Comparison of ENCODE assay signal across 16 cellular contexts in genomic region chr21:35578350-35578782, GRCh38.
DNase-seq lines count a peak whose midpoint lies in the region; TF ChIP-seq lines count a peak whose summit lies in the region.
"Had no signal": no experiment of that assay in that cellular context is flagged by ENCODE, and none has a peak within 500 bp of the region (broad histone marks: within the 10 kb centered on the region; RNA-seq: fewer than 3 reads in every experiment).

No MANE protein-coding gene starts in this region.

- no peaks in the 10 kb centered on the region for H3K27me3 Mint-ChIP-seq in activated naive CD4-positive, alpha-beta T cell treated with anti-CD3 and anti-CD28 coated beads, Interleukin-2, amount 50 U/mL, for 24 hours

- peaks cover 1% of the 10 kb centered on the region for H3K36me3 Mint-ChIP-seq in activated naive CD4-positive, alpha-beta T cell treated with anti-CD3 and anti-CD28 coated beads, Interleukin-2, amount 50 U/mL, for 24 hours
- H3K36me3 Mint-ChIP-seq: mesothelial cell of epicardium had no signal

- intact Hi-C loops in uterus (cut with DNase I; ENCODE audit: low total_unique reads), result no loop called here

- H3K27me3 ChIP-seq in uterus, result no peaks in the 10 kb centered on the region
- H3K27me3 ChIP-seq in SJCRH30, result no peaks in the 10 kb centered on the region
- H3K27me3 ChIP-seq in right atrium auricular region, result no peaks in the 10 kb centered on the region

- no peaks in the 10 kb centered on the region for H3K4me1 ChIP-seq in uterus
- peaks cover 13% of the 10 kb centered on the region for H3K4me1 ChIP-seq in SJCRH30
- no peaks in the 10 kb centered on the region for H3K4me1 ChIP-seq in right atrium auricular region
- H3K4me1 ChIP-seq: HAP-1, parathyroid adenoma had no signal

- no peak for TF ChIP-seq POLR2A in uterus (IDR thresholded peaks at IDR 0.05)

- H3K4me3 ChIP-seq in fibroblast of mammary gland (ENCODE audit: control insufficient read depth, low read depth, low read length) (no peak overlapping the region), uterus (no peak overlapping the region), SJCRH30 (no peak overlapping the region), right atrium auricular region (no peak overlapping the region)
- H3K4me3 ChIP-seq: HAP-1 had no signal

- H3K36me3 ChIP-seq in uterus (no peaks in the 10 kb centered on the region), SJCRH30 (no peaks in the 10 kb centered on the region), right atrium auricular region (no peaks in the 10 kb centered on the region)
- H3K36me3 ChIP-seq: HAP-1 had no signal

- TF ChIP-seq CTCF in fibroblast of mammary gland (conservative IDR thresholded peaks at IDR 0.05; ENCODE audit: control insufficient read depth, insufficient read depth, low read depth, low read length) (no peak), uterus (IDR thresholded peaks at IDR 0.05) (no peak), right atrium auricular region (IDR thresholded peaks at IDR 0.05) (no peak)

- peaks cover 5% of the 10 kb centered on the region for H3K9me3 Mint-ChIP-seq in activated naive CD4-positive, alpha-beta T cell treated with anti-CD3 and anti-CD28 coated beads, Interleukin-2, amount 50 U/mL, for 24 hours
- H3K9me3 Mint-ChIP-seq: mesothelial cell of epicardium had no signal

- peak overlapping the region; percentile 82 for H3K27ac Mint-ChIP-seq in activated naive CD4-positive, alpha-beta T cell treated with anti-CD3 and anti-CD28 coated beads, Interleukin-2, amount 50 U/mL, for 24 hours
- H3K27ac Mint-ChIP-seq: B cell, mesothelial cell of epicardium had no signal

- DNase-seq in activated naive CD4-positive, alpha-beta T cell treated with anti-CD3 and anti-CD28 coated beads, Interleukin-2, amount 50 U/mL, for 16 hours, result no peak
- DNase-seq in SK-MEL-5 (ENCODE audit: low read depth, low spot score) (peak; percentile 62), fibroblast of mammary gland (ENCODE audit: low read depth) (peak; percentile 99), uterus (no peak), SJCRH30 (no peak), right atrium auricular region (ENCODE audit: low spot score) (no peak), iPS-NIHi7 (ENCODE audit: extremely low spot score) (no peak)
- DNase-seq: activated CD4-positive, CD25-positive, alpha-beta regulatory T cell treated with anti-CD3 and anti-CD28 coated beads, Interleukin-2, amount 50 U/mL, for 72 hours; caudate nucleus; NCI-H1436 treated with DMSO at 0.1 percent for 48 hours; NCI-H526 treated with DMSO at 0.1 percent for 48 hours had no signal

- H3K27ac ChIP-seq in uterus (no peak overlapping the region), SJCRH30 (no peak overlapping the region), right atrium auricular region (no peak overlapping the region)
- H3K27ac ChIP-seq: parathyroid adenoma had no signal

- no peaks in the 10 kb centered on the region for H3K9me3 ChIP-seq in uterus
- no peaks in the 10 kb centered on the region for H3K9me3 ChIP-seq in SJCRH30 (replicated peaks)
- no peaks in the 10 kb centered on the region for H3K9me3 ChIP-seq in right atrium auricular region
- H3K9me3 ChIP-seq: HAP-1 had no signal

- in situ Hi-C loops in SK-MEL-5 (cut with HindIII; ENCODE audit: low pct_unique_long_range_greater_than_20kb, low sequenced_read_pairs), result no loop called here

- peaks cover 26% of the 10 kb centered on the region for H3K4me1 Mint-ChIP-seq in activated naive CD4-positive, alpha-beta T cell treated with anti-CD3 and anti-CD28 coated beads, Interleukin-2, amount 50 U/mL, for 24 hours

- H3K4me3 Mint-ChIP-seq in activated naive CD4-positive, alpha-beta T cell treated with anti-CD3 and anti-CD28 coated beads, Interleukin-2, amount 50 U/mL, for 24 hours, result no peak overlapping the region
- H3K4me3 Mint-ChIP-seq: B cell, mesothelial cell of epicardium had no signal

Comparison
In these comparisons a context has a peak if more than half of its experiments do, and no peak if none do; other contexts are left out.
1. DNase-seq: peak in SK-MEL-5 (single experiment) and fibroblast of mammary gland (single experiment); none in activated naive CD4-positive, alpha-beta T cell treated with anti-CD3 and anti-CD28 coated beads, Interleukin-2, amount 50 U/mL, for 16 hours (single experiment), uterus (0 of 2), SJCRH30 (0 of 2), right atrium auricular region (single experiment) and iPS-NIHi7 (single experiment).